In genomic region chr22:33851240-33851639, GRCh38 we compare ENCODE assay signal across 13 cellular contexts.
DNase-seq lines count a peak whose midpoint lies in the region; ATAC-seq and TF ChIP-seq lines count a peak whose summit lies in the region.
"Had no signal": no experiment of that assay in that cellular context is flagged by ENCODE, and none has a peak within 500 bp of the region (broad histone marks: within the 10 kb centered on the region; RNA-seq: fewer than 3 reads in every experiment).

No MANE protein-coding gene starts in this region.

- H3K4me1 ChIP-seq in uterus (peaks cover 0 to 4% of the 10 kb centered on the region in 2 donors), thyroid gland (peaks cover 0 to 22% of the 10 kb centered on the region in 2 donors), upper lobe of right lung (peaks cover 4% of the 10 kb centered on the region)

- peaks cover 8% of the 10 kb centered on the region for H3K36me3 Mint-ChIP-seq in brain

- H3K27me3 ChIP-seq in uterus (no peaks in the 10 kb centered on the region), thyroid gland (no peaks in the 10 kb centered on the region), upper lobe of right lung (no peaks in the 10 kb centered on the region)
- H3K27me3 ChIP-seq: left lung, MG63 had no signal

- TF ChIP-seq POLR2A in uterus (IDR thresholded peaks at IDR 0.05) (no peak), thyroid gland (IDR thresholded peaks at IDR 0.05) (no peak)

- intact Hi-C loops in uterus (cut with DNase I; ENCODE audit: low total_unique reads): no loop called here
- intact Hi-C loops in thyroid gland (cut with DNase I): no loop called here
- intact Hi-C loops in upper lobe of right lung (cut with DNase I): no loop called here

- in situ Hi-C loops in GM13976 (cut with MboI; ENCODE audit: low sequenced_read_pairs, unreplicated experiment): no loop called here

- H3K9me3 Mint-ChIP-seq in brain: peaks cover 0 to 15% (median 8%) of the 10 kb centered on the region in 5 experiments
- H3K9me3 Mint-ChIP-seq: neural crest cell had no signal

- ATAC-seq in upper lobe of right lung: no peak

- H3K9me3 ChIP-seq in uterus: no peaks in the 10 kb centered on the region
- H3K9me3 ChIP-seq in thyroid gland: no peaks in the 10 kb centered on the region
- no peaks in the 10 kb centered on the region for H3K9me3 ChIP-seq in upper lobe of right lung
- H3K9me3 ChIP-seq: MG63 had no signal

- H3K36me3 ChIP-seq in uterus (no peaks in the 10 kb centered on the region), thyroid gland (no peaks in the 10 kb centered on the region), upper lobe of right lung (no peaks in the 10 kb centered on the region)
- H3K36me3 ChIP-seq: left lung, MG63, WERI-Rb-1 had no signal

- WGBS in thyroid gland, 2 donors: 85 to 91% methylated on average over 5 of the region's 5 CpGs

- DNase-seq in NCI-H82 (lab: John Stamatoyannopoulos, UW) (peak; percentile 27), NCI-H82 treated with DMSO at 0.1 percent for 48 hours (lab: John Stamatoyannopoulos, UW; ENCODE audit: unreplicated experiment) (no peak), islet precursor cell (peak; percentile 64), uterus (no peak), thyroid gland (no peak), GM13976 (ENCODE audit: low spot score) (no peak), upper lobe of right lung (no peak)
- DNase-seq: activated gamma-delta T cell, left lung, MG63 had no signal

- H3K4me3 ChIP-seq in uterus (no peak overlapping the region), thyroid gland (replicated peaks in 1 of 3) (no peak overlapping the region), upper lobe of right lung (no peak overlapping the region)
- H3K4me3 ChIP-seq: left lung, MG63 had no signal

- peak overlapping the region; percentile 70 to 84 for H3K27ac ChIP-seq in uterus
- H3K27ac ChIP-seq in thyroid gland: no peak overlapping the region
- H3K27ac ChIP-seq in upper lobe of right lung: no peak overlapping the region
- H3K27ac ChIP-seq: left lung, WERI-Rb-1 had no signal

- peak overlapping the region in 1 of 5 experiments; percentile 8 for H3K4me3 Mint-ChIP-seq in brain
- H3K4me3 Mint-ChIP-seq: neural crest cell had no signal

- H3K27me3 Mint-ChIP-seq in brain: peaks cover 7% of the 10 kb centered on the region

- TF ChIP-seq CTCF in brain (conservative IDR thresholded peaks at IDR 0.05) (no peak), uterus (IDR thresholded peaks at IDR 0.05) (no peak), thyroid gland (IDR thresholded peaks at IDR 0.05) (no peak), GM13976 (IDR thresholded peaks at IDR 0.05; ENCODE audit: borderline replicate concordance, control extremely low read depth, extremely low read depth, insufficient read depth, missing control alignments) (no peak), upper lobe of right lung (IDR thresholded peaks at IDR 0.05) (no peak)

- H3K27ac Mint-ChIP-seq in brain: peak overlapping the region; percentile 2 to 65 (median 28)

- H3K4me1 Mint-ChIP-seq in brain: peaks cover 63% of the 10 kb centered on the region

Comparison
In these comparisons a context has a peak if more than half of its experiments do, and no peak if none do; other contexts are left out.
1. DNase-seq: peak in NCI-H82 (single experiment) and islet precursor cell (single experiment); none in NCI-H82 treated with DMSO at 0.1 percent for 48 hours (single experiment), uterus (0 of 2), thyroid gland (0 of 2), GM13976 (single experiment) and upper lobe of right lung (single experiment).
2. H3K27ac ChIP-seq: peak in uterus (2 of 2); none in thyroid gland (0 of 3) and upper lobe of right lung (single experiment).